Comparison of ENCODE assay signal across 1 cellular context in the genomic region with DNA sequence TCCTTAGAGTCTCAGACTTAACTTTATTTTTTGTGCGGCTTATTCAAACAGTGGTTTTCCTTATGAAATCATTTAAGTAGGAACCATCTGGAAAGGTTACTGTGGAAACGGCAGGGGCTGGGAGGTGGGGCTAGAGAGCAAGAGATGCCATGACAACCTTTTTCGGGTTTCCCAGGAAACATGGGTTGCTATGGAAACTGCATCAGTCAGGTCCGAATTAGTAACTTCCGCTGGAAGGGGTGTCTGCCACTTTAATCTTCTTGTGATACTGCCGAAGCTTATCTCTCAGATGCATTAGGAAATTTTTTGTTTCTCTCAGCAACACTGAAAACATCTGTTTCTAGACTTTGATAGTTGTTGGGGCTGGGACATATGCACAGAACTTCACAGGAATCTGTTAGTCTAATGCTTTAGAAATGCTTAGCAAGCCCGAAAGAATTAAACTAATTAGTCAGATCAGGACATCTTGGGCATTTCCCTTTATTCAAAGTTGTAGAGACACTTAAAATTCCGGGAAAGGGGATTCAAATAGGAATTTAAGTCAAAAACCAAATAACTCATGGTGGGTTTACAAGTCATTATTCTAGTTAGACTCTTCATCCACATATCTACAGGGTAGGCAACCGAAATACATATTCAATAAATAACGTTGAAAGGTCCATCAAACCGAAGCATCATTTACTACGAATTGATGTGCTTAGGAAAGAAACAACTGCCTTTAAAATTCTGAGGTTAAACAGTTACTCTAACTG.
TF ChIP-seq lines count a peak whose summit lies in the region.

No MANE protein-coding gene starts in this region.

TF ChIP-seq in SK-N-SH, 30 proteins besides CTCF, POLR2A, EP300 and RAD21 (continued from another document):
- no peak for TF ChIP-seq ZBTB33 (IDR thresholded peaks at IDR 0.05; ENCODE audit: borderline replicate concordance, low read depth)
- peak; percentile 96; the same call in 1 of the 2 replicates for TF ChIP-seq MXI1 (IDR thresholded peaks at IDR 0.05; ENCODE audit: low read depth, low read length)
- no peak for TF ChIP-seq EZH2phosphoT487 (IDR thresholded peaks at IDR 0.05; ENCODE audit: borderline replicate concordance, low read depth)
- no peak for TF ChIP-seq GABPA (IDR thresholded peaks at IDR 0.05; ENCODE audit: low read depth)
- TF ChIP-seq TCF12 (IDR thresholded peaks at IDR 0.05) = peak; percentile 14; the same call in 1 of the 2 replicates
- TF ChIP-seq GATA2 (CRISPR knock-in tag; IDR thresholded peaks at IDR 0.05) = peak; percentile 85
- TF ChIP-seq FOXM1 (IDR thresholded peaks at IDR 0.05; ENCODE audit: low read depth) = no peak
